1 cellular context compared by ENCODE assay signal in genomic region chr18:49189772-49190171, GRCh38.
TF ChIP-seq lines count a peak whose summit lies in the region.

No MANE protein-coding gene starts in this region.

TF ChIP-seq in WTC11, 78 proteins besides CTCF, POLR2A, EP300 and RAD21 (continued from another document):
- TF ChIP-seq, protein P1, sequence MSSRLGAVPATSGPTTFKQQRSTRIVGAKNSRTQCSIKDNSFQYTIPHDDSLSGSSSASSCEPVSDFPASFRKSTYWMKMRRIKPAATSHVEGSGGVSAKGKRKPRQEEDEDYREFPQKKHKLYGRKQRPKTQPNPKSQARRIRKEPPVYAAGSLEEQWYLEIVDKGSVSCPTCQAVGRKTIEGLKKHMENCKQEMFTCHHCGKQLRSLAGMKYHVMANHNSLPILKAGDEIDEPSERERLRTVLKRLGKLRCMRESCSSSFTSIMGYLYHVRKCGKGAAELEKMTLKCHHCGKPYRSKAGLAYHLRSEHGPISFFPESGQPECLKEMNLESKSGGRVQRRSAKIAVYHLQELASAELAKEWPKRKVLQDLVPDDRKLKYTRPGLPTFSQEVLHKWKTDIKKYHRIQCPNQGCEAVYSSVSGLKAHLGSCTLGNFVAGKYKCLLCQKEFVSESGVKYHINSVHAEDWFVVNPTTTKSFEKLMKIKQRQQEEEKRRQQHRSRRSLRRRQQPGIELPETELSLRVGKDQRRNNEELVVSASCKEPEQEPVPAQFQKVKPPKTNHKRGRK (CRISPR knock-in tag; IDR thresholded peaks at IDR 0.05; ENCODE audit: borderline replicate concordance) = no peak
- TF ChIP-seq NR2C2 (CRISPR knock-in tag; IDR thresholded peaks at IDR 0.05) = no peak
- TF ChIP-seq NR3C1 (CRISPR knock-in tag; conservative IDR thresholded peaks at IDR 0.05; ENCODE audit: low read depth) = no peak
- TF ChIP-seq ZNF138 (CRISPR knock-in tag; conservative IDR thresholded peaks at IDR 0.05) = no peak
- no peak for TF ChIP-seq SMAD3 (CRISPR knock-in tag; IDR thresholded peaks at IDR 0.05; ENCODE audit: borderline replicate concordance)
